Comparison of ENCODE assay signal across 8 cellular contexts in the genomic region with DNA sequence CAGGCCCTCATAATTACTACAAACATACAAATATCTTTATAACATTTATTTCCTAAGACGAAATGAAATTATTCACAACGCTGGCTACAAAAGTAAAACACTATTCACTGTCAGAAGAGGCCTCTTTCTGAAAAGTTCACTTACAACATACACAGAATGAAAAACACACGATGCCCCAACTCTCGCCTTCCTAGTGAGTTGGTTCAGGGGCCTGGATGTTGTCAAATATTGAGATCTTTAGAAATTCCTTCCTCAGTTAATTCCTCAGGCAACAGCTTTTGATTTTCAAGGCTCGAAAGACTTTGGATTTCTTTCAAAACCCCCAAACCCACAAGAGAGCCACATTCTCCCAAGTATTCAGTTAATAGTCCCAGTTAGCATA. TPM values are rescaled to one million over a fixed set of nuclear protein-coding genes. Genes with fewer than 3 reads are reported as not detected.
DNase-seq lines count a peak whose midpoint lies in the region; ATAC-seq and TF ChIP-seq lines count a peak whose summit lies in the region.

No MANE protein-coding gene starts in this region.

- peak overlapping the region; percentile 74 for H3K4me3 Mint-ChIP-seq in activated T-helper 17 cell treated with anti-CD3 and anti-CD28 coated beads, Interleukin-2, amount 50 U/mL, for 72 hours
- peak overlapping the region; percentile 64 for H3K4me3 Mint-ChIP-seq in stimulated activated memory B cell treated with anti-CD40 and anti-IgM and Interleukin-4, amounts not matched to agents 10 μg/mL and 1 μg/mL and 100 μg/mL, for 72 hours

- TF ChIP-seq RAD21 in HCT116 (IDR thresholded peaks at IDR 0.05; ENCODE audit: low read depth) = no peak

- POLR2A ChIA-PET in HCT116 (lab: Charles Lee) = interaction anchor here (0.6 kb wide), 1 partner anchor 13 kb away, joined by 3 read pairs; no protein-coding TSS in a partner anchor

- H3K9me3 Mint-ChIP-seq in activated T-helper 17 cell treated with anti-CD3 and anti-CD28 coated beads, Interleukin-2, amount 50 U/mL, for 72 hours = peaks cover 3% of the 10 kb centered on the region
- peaks cover 2% of the 10 kb centered on the region for H3K9me3 Mint-ChIP-seq in stimulated activated memory B cell treated with anti-CD40 and anti-IgM and Interleukin-4, amounts not matched to agents 10 μg/mL and 1 μg/mL and 100 μg/mL, for 72 hours

- no peak for TF ChIP-seq CTCF in HCT116 (IDR thresholded peaks at IDR 0.05 in 2 of 3, conservative IDR thresholded peaks at IDR 0.05 in 1 of 3; ENCODE audit: borderline replicate concordance in 1 of 3, insufficient read depth in 1 of 3, low read depth in 2 of 3, low read length in 2 of 3)

- H3K27me3 Mint-ChIP-seq in activated T-helper 17 cell treated with anti-CD3 and anti-CD28 coated beads, Interleukin-2, amount 50 U/mL, for 72 hours = no peaks in the 10 kb centered on the region
- no peaks in the 10 kb centered on the region for H3K27me3 Mint-ChIP-seq in stimulated activated memory B cell treated with anti-CD40 and anti-IgM and Interleukin-4, amounts not matched to agents 10 μg/mL and 1 μg/mL and 100 μg/mL, for 72 hours

- ATAC-seq in HCT116 (no peak), GM21576 (IDR thresholded peaks at IDR 0.05; ENCODE audit: unreplicated experiment) (no peak)
- ATAC-seq in activated T-helper 17 cell treated with anti-CD3 and anti-CD28 coated beads, Interleukin-2, amount 50 U/mL, for 72 hours (replicated peaks) = no peak
- ATAC-seq in stimulated activated memory B cell treated with anti-CD40 and anti-IgM and Interleukin-4, amounts not matched to agents 10 μg/mL and 1 μg/mL and 100 μg/mL, for 72 hours = no peak

- intact Hi-C loops in HCT116 (cut with micrococcal nuclease) (no loop called here), posterior cingulate gyrus (cut with DNase I) (no loop called here)

- H4K20me1 ChIP-seq in HCT116 (ENCODE audit: insufficient read depth) = no peaks in the 10 kb centered on the region

- H3K4me3 ChIP-seq in HCT116 (replicated peaks in 1 of 2; ENCODE audit: low read depth in 1 of 2, low read length in 2 of 2) (no peak overlapping the region), iPS-18a (ENCODE audit: low read length) (peak overlapping the region; percentile 8), H7 (ENCODE audit: insufficient read depth, low read depth, low read length) (no peak overlapping the region)

- H3K9me2 ChIP-seq in HCT116 (ENCODE audit: insufficient read depth) = no peaks in the 10 kb centered on the region

- H3K36me3 Mint-ChIP-seq in activated T-helper 17 cell treated with anti-CD3 and anti-CD28 coated beads, Interleukin-2, amount 50 U/mL, for 72 hours (ENCODE audit: low read depth) = peaks cover 5% of the 10 kb centered on the region
- peaks cover 33% of the 10 kb centered on the region for H3K36me3 Mint-ChIP-seq in stimulated activated memory B cell treated with anti-CD40 and anti-IgM and Interleukin-4, amounts not matched to agents 10 μg/mL and 1 μg/mL and 100 μg/mL, for 72 hours

- DNase-seq in HCT116 (ENCODE audit: low read depth, low spot score) = no peak
- DNase-seq in DMS 273 (lab: John Stamatoyannopoulos, UW; ENCODE audit: unreplicated experiment) = no peak
- no peak for DNase-seq in H7
- DNase-seq in posterior cingulate gyrus = no peak

- H3K27ac Mint-ChIP-seq in activated T-helper 17 cell treated with anti-CD3 and anti-CD28 coated beads, Interleukin-2, amount 50 U/mL, for 72 hours = peak overlapping the region; percentile 92
- peak overlapping the region; percentile 93 for H3K27ac Mint-ChIP-seq in stimulated activated memory B cell treated with anti-CD40 and anti-IgM and Interleukin-4, amounts not matched to agents 10 μg/mL and 1 μg/mL and 100 μg/mL, for 72 hours

- no peak overlapping the region for H2AFZ ChIP-seq in HCT116 (ENCODE audit: low read depth, low read length, poor library complexity, severe bottlenecking)

- H3K9ac ChIP-seq in HCT116 (ENCODE audit: low read length) (peak overlapping the region; percentile 34), iPS-18a (ENCODE audit: low read length) (peak overlapping the region; percentile 48)

- peak overlapping the region; percentile 56 for H3K4me2 ChIP-seq in HCT116 (ENCODE audit: low read length)

- CTCF ChIA-PET in HCT116 (lab: Charles Lee) = interaction anchor here (1.2 to 1.6 kb wide), 3 partner anchors 9 to 18 kb away, joined by 3 to 4 read pairs (median 4); no protein-coding TSS in a partner anchor

- H3K36me3 ChIP-seq in HCT116 (ENCODE audit: control insufficient read depth in 1 of 2, insufficient read depth in 2 of 2, low read length in 2 of 2) = no peaks in the 10 kb centered on the region
- no peaks in the 10 kb centered on the region for H3K36me3 ChIP-seq in iPS-18a (ENCODE audit: control insufficient read depth, low read depth, low read length)
- H3K36me3 ChIP-seq in H7 (replicated peaks; ENCODE audit: control insufficient read depth, insufficient read depth, low read length) = no peaks in the 10 kb centered on the region

- RAD21 ChIA-PET in HCT116 (lab: Charles Lee; ENCODE audit: low non-redundant PET in 1 of 2, low total read pairs in 2 of 2, uncharacterized antibody in 2 of 2, unreplicated experiment in 2 of 2) = no interaction called here

- BruUV-seq in HCT116 (replicated peaks; lab: Mats Ljungman, UMichigan) = no TSS peak

- peaks cover 10 to 26% of the 10 kb centered on the region in 2 experiments for H3K4me1 ChIP-seq in HCT116 (ENCODE audit: control insufficient read depth in 1 of 2, insufficient read depth in 2 of 2, low read length in 2 of 2)
- peaks cover 41% of the 10 kb centered on the region for H3K4me1 ChIP-seq in iPS-18a (ENCODE audit: control insufficient read depth, low read depth, low read length)

- no peak for TF ChIP-seq POLR2A in HCT116 (IDR thresholded peaks at IDR 0.05; ENCODE audit: borderline replicate concordance, extremely low read depth, insufficient read depth, insufficient read length)

- no peak overlapping the region for H3K27ac ChIP-seq in HCT116 (ENCODE audit: low read depth, low read length)
- peak overlapping the region; percentile 27 for H3K27ac ChIP-seq in iPS-18a (ENCODE audit: low read length)

- H3K4me1 Mint-ChIP-seq in activated T-helper 17 cell treated with anti-CD3 and anti-CD28 coated beads, Interleukin-2, amount 50 U/mL, for 72 hours = peaks cover 10% of the 10 kb centered on the region
- H3K4me1 Mint-ChIP-seq in stimulated activated memory B cell treated with anti-CD40 and anti-IgM and Interleukin-4, amounts not matched to agents 10 μg/mL and 1 μg/mL and 100 μg/mL, for 72 hours = peaks cover 34% of the 10 kb centered on the region

- no peaks in the 10 kb centered on the region for H3K79me2 ChIP-seq in HCT116 (ENCODE audit: insufficient read depth, low read length)

- no peaks in the 10 kb centered on the region for H3K9me3 ChIP-seq in HCT116 (ENCODE audit: control insufficient read depth in 1 of 2, insufficient read depth in 1 of 2, low read depth in 1 of 2, low read length in 2 of 2)
- no peaks in the 10 kb centered on the region for H3K9me3 ChIP-seq in iPS-18a (ENCODE audit: control insufficient read depth, low read depth, low read length)

- H3K27me3 ChIP-seq in HCT116 (ENCODE audit: insufficient read depth, low read length) (no peaks in the 10 kb centered on the region), iPS-18a (ENCODE audit: control insufficient read depth, insufficient read depth, low read length) (peaks cover 23% of the 10 kb centered on the region), H7 (ENCODE audit: control insufficient read depth, insufficient read depth, low read length) (peaks cover 3% of the 10 kb centered on the region; the same call in 1 of the 2 replicates)

TF ChIP-seq in HCT116, 20 proteins besides CTCF, POLR2A, EP300 and RAD21 (continues in another document):
- no peak for TF ChIP-seq REST (IDR thresholded peaks at IDR 0.05; ENCODE audit: low read depth)
- TF ChIP-seq, protein P1, sequence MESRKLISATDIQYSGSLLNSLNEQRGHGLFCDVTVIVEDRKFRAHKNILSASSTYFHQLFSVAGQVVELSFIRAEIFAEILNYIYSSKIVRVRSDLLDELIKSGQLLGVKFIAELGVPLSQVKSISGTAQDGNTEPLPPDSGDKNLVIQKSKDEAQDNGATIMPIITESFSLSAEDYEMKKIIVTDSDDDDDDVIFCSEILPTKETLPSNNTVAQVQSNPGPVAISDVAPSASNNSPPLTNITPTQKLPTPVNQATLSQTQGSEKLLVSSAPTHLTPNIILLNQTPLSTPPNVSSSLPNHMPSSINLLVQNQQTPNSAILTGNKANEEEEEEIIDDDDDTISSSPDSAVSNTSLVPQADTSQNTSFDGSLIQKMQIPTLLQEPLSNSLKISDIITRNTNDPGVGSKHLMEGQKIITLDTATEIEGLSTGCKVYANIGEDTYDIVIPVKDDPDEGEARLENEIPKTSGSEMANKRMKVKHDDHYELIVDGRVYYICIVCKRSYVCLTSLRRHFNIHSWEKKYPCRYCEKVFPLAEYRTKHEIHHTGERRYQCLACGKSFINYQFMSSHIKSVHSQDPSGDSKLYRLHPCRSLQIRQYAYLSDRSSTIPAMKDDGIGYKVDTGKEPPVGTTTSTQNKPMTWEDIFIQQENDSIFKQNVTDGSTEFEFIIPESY (IDR thresholded peaks at IDR 0.05; ENCODE audit: extremely low read depth, insufficient replicate concordance, low read length) = no peak

RNA-seq across cellular contexts. Expression of gene KCNE1, which starts 14.2 kb away (rescaled TPM):
- total RNA-seq in HCT116 (2021; ENCODE audit: unreplicated experiment) = not detected
- 0.09 and 0.10 TPM in 2 replicates for polyA plus RNA-seq in HCT116 (2012)
- under 1 TPM in 1 of 2 donors, not detected in 1; 0.15 TPM for total RNA-seq in activated T-helper 17 cell treated with anti-CD3 and anti-CD28 coated beads, Interleukin-2, amount 50 U/mL, for 72 hours
- 0.10 TPM in 1 of 2 replicates, not detected in the other for total RNA-seq in H7 (2014; rRNA removed; shearing (Covaris generic))
